ENCODE assay signal across 1 cellular context in the genomic region with DNA sequence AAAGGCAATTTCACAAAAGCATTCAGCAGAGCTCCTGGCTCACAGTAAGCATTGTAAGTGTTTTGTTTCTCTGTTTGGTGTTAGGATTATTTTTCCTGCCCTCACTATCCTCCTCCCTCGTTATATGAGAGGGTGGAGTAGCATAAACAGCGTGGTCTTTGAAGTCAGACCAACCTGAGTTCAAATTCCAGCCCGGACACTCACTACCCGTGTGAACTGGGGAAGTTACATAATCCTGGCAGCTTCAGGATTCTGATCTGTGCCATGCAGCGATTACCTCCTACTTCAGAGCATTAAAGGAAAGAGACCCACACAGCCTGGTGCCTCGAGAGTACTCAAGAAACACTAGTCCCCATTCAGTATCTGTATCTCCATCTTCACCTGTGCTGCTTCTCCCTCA.
TF ChIP-seq lines count a peak whose summit lies in the region.

No MANE protein-coding gene starts in this region.

TF ChIP-seq in HepG2, 621 proteins besides CTCF, POLR2A, EP300 and RAD21 (continued from another document and continues in another):
- peak; percentile 86; the same call in 1 of the 2 replicates for TF ChIP-seq TBX2 (CRISPR knock-in tag; IDR thresholded peaks at IDR 0.05; ENCODE audit: borderline replicate concordance)
- TF ChIP-seq CBX2 (IDR thresholded peaks at IDR 0.05; ENCODE audit: low read depth, low read length) = no peak
- no peak for TF ChIP-seq CBX2 (CRISPR knock-in tag; IDR thresholded peaks at IDR 0.05; ENCODE audit: low read depth)
- no peak for TF ChIP-seq SP4 (CRISPR knock-in tag; IDR thresholded peaks at IDR 0.05)
- no peak for TF ChIP-seq ZFP36L1 (CRISPR knock-in tag; IDR thresholded peaks at IDR 0.05)
- TF ChIP-seq HMGA1 (CRISPR knock-in tag; conservative IDR thresholded peaks at IDR 0.05) = no peak
- TF ChIP-seq, protein P1, sequence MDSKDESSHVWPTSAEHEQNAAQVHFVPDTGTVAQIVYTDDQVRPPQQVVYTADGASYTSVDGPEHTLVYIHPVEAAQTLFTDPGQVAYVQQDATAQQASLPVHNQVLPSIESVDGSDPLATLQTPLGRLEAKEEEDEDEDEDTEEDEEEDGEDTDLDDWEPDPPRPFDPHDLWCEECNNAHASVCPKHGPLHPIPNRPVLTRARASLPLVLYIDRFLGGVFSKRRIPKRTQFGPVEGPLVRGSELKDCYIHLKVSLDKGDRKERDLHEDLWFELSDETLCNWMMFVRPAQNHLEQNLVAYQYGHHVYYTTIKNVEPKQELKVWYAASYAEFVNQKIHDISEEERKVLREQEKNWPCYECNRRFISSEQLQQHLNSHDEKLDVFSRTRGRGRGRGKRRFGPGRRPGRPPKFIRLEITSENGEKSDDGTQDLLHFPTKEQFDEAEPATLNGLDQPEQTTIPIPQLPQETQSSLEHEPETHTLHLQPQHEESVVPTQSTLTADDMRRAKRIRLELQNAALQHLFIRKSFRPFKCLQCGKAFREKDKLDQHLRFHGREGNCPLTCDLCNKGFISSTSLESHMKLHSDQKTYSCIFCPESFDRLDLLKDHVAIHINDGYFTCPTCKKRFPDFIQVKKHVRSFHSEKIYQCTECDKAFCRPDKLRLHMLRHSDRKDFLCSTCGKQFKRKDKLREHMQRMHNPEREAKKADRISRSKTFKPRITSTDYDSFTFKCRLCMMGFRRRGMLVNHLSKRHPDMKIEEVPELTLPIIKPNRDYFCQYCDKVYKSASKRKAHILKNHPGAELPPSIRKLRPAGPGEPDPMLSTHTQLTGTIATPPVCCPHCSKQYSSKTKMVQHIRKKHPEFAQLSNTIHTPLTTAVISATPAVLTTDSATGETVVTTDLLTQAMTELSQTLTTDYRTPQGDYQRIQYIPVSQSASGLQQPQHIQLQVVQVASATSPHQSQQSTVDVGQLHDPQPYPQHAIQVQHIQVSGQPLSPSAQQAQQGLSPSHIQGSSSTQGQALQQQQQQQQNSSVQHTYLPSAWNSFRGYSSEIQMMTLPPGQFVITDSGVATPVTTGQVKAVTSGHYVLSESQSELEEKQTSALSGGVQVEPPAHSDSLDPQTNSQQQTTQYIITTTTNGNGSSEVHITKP (CRISPR knock-in tag; IDR thresholded peaks at IDR 0.05; ENCODE audit: low read depth) = no peak
- no peak for TF ChIP-seq NAIF1 (CRISPR knock-in tag; IDR thresholded peaks at IDR 0.05; ENCODE audit: borderline replicate concordance)
- no peak for TF ChIP-seq SATB2 (CRISPR knock-in tag; IDR thresholded peaks at IDR 0.05)
- no peak for TF ChIP-seq ZNF558 (CRISPR knock-in tag; IDR thresholded peaks at IDR 0.05; ENCODE audit: borderline replicate concordance)
- TF ChIP-seq PHB2 (IDR thresholded peaks at IDR 0.05; ENCODE audit: partially characterized antibody) = no peak
- peak; percentile 95 for TF ChIP-seq ZNF18 (CRISPR knock-in tag; IDR thresholded peaks at IDR 0.05; ENCODE audit: insufficient replicate concordance)
- no peak for TF ChIP-seq KIAA2018 (CRISPR knock-in tag; IDR thresholded peaks at IDR 0.05; ENCODE audit: borderline replicate concordance)
- no peak for TF ChIP-seq ZFP41 (CRISPR knock-in tag; IDR thresholded peaks at IDR 0.05; ENCODE audit: borderline replicate concordance)
- TF ChIP-seq ZNF790 (CRISPR knock-in tag; IDR thresholded peaks at IDR 0.05; ENCODE audit: borderline replicate concordance) = no peak
- TF ChIP-seq ZMYM3 (CRISPR knock-in tag; IDR thresholded peaks at IDR 0.05) = 0 out of 2 replicates have a peak, but pooled peaks have one; percentile 40
- no peak for TF ChIP-seq BATF2 (CRISPR knock-in tag; IDR thresholded peaks at IDR 0.05)
- no peak for TF ChIP-seq ZNF234 (CRISPR knock-in tag; conservative IDR thresholded peaks at IDR 0.05)
- no peak for TF ChIP-seq YEATS4 (CRISPR knock-in tag; IDR thresholded peaks at IDR 0.05; ENCODE audit: borderline replicate concordance)
- TF ChIP-seq, protein P2, sequence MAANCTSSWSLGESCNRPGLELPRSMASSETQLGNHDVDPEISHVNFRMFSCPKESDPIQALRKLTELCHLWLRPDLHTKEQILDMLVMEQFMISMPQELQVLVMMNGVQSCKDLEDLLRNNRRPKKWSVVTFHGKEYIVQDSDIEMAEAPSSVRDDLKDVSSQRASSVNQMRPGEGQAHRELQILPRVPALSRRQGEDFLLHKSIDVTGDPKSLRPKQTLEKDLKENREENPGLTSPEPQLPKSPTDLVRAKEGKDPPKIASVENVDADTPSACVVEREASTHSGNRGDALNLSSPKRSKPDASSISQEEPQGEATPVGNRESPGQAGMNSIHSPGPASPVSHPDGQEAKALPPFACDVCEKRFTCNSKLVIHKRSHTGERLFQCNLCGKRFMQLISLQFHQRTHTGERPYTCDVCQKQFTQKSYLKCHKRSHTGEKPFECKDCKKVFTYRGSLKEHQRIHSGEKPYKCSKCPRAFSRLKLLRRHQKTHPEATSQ (CRISPR knock-in tag; IDR thresholded peaks at IDR 0.05; ENCODE audit: borderline replicate concordance) = no peak
- TF ChIP-seq ISX (CRISPR knock-in tag; conservative IDR thresholded peaks at IDR 0.05) = no peak
- TF ChIP-seq ZSCAN29 (CRISPR knock-in tag; conservative IDR thresholded peaks at IDR 0.05) = no peak
- TF ChIP-seq ETS1 (CRISPR knock-in tag; IDR thresholded peaks at IDR 0.05) = no peak
- TF ChIP-seq ZFP1 (CRISPR knock-in tag; IDR thresholded peaks at IDR 0.05) = peak; percentile 44; the same call in 1 of the 2 replicates
- no peak for TF ChIP-seq TSC22D2 (CRISPR knock-in tag; IDR thresholded peaks at IDR 0.05; ENCODE audit: borderline replicate concordance)
- TF ChIP-seq NFRKB (IDR thresholded peaks at IDR 0.05) = no peak
- no peak for TF ChIP-seq CHD2 (IDR thresholded peaks at IDR 0.05; ENCODE audit: low read depth, low read length)
- no peak for TF ChIP-seq SMAD9 (CRISPR knock-in tag; IDR thresholded peaks at IDR 0.05)
- TF ChIP-seq ZNF569 (CRISPR knock-in tag; IDR thresholded peaks at IDR 0.05; ENCODE audit: borderline replicate concordance) = no peak
- no peak for TF ChIP-seq IRF1 (CRISPR knock-in tag; IDR thresholded peaks at IDR 0.05; ENCODE audit: low read depth)
- TF ChIP-seq ZNF841 (CRISPR knock-in tag; IDR thresholded peaks at IDR 0.05; ENCODE audit: borderline replicate concordance) = no peak
- TF ChIP-seq AKAP8 (CRISPR knock-in tag; IDR thresholded peaks at IDR 0.05) = no peak
- peak; percentile 93 for TF ChIP-seq HMG20A (CRISPR knock-in tag; IDR thresholded peaks at IDR 0.05; ENCODE audit: borderline replicate concordance)
- TF ChIP-seq, protein P3, sequence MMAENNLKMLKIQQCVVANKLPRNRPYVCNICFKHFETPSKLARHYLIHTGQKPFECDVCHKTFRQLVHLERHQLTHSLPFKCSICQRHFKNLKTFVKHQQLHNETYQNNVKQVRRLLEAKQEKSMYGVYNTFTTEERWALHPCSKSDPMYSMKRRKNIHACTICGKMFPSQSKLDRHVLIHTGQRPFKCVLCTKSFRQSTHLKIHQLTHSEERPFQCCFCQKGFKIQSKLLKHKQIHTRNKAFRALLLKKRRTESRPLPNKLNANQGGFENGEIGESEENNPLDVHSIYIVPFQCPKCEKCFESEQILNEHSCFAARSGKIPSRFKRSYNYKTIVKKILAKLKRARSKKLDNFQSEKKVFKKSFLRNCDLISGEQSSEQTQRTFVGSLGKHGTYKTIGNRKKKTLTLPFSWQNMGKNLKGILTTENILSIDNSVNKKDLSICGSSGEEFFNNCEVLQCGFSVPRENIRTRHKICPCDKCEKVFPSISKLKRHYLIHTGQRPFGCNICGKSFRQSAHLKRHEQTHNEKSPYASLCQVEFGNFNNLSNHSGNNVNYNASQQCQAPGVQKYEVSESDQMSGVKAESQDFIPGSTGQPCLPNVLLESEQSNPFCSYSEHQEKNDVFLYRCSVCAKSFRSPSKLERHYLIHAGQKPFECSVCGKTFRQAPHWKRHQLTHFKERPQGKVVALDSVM (CRISPR knock-in tag; IDR thresholded peaks at IDR 0.05) = no peak
- TF ChIP-seq HHEX (CRISPR knock-in tag; IDR thresholded peaks at IDR 0.05) = no peak
- no peak for TF ChIP-seq ZMAT3 (CRISPR knock-in tag; conservative IDR thresholded peaks at IDR 0.05)
- TF ChIP-seq PHF5A (CRISPR knock-in tag; IDR thresholded peaks at IDR 0.05; ENCODE audit: low read depth, unreplicated experiment) = no peak
- TF ChIP-seq, protein P4, sequence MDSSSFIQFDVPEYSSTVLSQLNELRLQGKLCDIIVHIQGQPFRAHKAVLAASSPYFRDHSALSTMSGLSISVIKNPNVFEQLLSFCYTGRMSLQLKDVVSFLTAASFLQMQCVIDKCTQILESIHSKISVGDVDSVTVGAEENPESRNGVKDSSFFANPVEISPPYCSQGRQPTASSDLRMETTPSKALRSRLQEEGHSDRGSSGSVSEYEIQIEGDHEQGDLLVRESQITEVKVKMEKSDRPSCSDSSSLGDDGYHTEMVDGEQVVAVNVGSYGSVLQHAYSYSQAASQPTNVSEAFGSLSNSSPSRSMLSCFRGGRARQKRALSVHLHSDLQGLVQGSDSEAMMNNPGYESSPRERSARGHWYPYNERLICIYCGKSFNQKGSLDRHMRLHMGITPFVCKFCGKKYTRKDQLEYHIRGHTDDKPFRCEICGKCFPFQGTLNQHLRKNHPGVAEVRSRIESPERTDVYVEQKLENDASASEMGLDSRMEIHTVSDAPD (CRISPR knock-in tag; IDR thresholded peaks at IDR 0.05) = 0 out of 2 replicates have a peak, but pooled peaks have one; percentile 16
